Comparison of ENCODE assay signal across 1 cellular context in genomic region chr3:155748611-155749365, GRCh38.
TF ChIP-seq lines count a peak whose summit lies in the region.

No MANE protein-coding gene starts in this region.

TF ChIP-seq in GM23338, 12 proteins besides CTCF, POLR2A, EP300 and RAD21:
- no peak for TF ChIP-seq ZNF462 (CRISPR knock-in tag; IDR thresholded peaks at IDR 0.05)
